ENCODE assay signal across 2 cellular contexts in the genomic region with DNA sequence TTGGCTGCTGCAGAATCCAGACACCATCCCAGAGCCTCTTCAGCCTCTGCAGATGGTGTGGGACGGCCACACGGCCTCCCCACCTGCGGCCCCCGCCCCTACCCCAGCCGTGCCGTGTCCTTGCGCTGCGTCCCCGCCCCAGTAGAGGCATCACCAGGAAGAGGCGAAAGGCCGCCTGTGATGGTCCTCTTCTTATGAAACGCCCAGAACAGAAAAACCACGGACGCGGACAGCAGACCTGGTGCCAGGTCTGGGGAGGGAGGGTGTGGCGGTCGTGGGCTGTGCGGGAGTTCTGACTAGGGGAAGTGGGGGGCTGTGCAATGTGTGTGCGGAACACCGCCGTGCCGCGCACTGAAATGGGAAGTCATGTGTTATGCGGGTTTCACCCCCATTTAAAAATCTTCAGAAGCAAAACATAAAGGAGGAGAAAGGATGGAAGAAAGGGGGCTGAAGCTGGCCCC.
A peak's percentile ranks its signal among the peaks of the same experiment; 100 is the strongest.
TF ChIP-seq lines count a peak whose summit lies in the region.

No MANE protein-coding gene starts in this region.

TF ChIP-seq in K562, 482 proteins besides CTCF, POLR2A, EP300 and RAD21:
- TF ChIP-seq ZBTB33 (CRISPR knock-in tag; IDR thresholded peaks at IDR 0.05) (peak; percentile 87), MEF2A (IDR thresholded peaks at IDR 0.05; ENCODE audit: control insufficient read depth, low read depth, low read length) (no peak)
TF ChIP-seq in K562: peak in this region for 1.

TF ChIP-seq in neural cell, 6 proteins besides CTCF, POLR2A, EP300 and RAD21:
- TF ChIP-seq, protein P1, sequence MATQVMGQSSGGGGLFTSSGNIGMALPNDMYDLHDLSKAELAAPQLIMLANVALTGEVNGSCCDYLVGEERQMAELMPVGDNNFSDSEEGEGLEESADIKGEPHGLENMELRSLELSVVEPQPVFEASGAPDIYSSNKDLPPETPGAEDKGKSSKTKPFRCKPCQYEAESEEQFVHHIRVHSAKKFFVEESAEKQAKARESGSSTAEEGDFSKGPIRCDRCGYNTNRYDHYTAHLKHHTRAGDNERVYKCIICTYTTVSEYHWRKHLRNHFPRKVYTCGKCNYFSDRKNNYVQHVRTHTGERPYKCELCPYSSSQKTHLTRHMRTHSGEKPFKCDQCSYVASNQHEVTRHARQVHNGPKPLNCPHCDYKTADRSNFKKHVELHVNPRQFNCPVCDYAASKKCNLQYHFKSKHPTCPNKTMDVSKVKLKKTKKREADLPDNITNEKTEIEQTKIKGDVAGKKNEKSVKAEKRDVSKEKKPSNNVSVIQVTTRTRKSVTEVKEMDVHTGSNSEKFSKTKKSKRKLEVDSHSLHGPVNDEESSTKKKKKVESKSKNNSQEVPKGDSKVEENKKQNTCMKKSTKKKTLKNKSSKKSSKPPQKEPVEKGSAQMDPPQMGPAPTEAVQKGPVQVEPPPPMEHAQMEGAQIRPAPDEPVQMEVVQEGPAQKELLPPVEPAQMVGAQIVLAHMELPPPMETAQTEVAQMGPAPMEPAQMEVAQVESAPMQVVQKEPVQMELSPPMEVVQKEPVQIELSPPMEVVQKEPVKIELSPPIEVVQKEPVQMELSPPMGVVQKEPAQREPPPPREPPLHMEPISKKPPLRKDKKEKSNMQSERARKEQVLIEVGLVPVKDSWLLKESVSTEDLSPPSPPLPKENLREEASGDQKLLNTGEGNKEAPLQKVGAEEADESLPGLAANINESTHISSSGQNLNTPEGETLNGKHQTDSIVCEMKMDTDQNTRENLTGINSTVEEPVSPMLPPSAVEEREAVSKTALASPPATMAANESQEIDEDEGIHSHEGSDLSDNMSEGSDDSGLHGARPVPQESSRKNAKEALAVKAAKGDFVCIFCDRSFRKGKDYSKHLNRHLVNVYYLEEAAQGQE (IDR thresholded peaks at IDR 0.05; ENCODE audit: borderline replicate concordance), result no peak
- TF ChIP-seq MXI1 (conservative IDR thresholded peaks at IDR 0.05; ENCODE audit: poor library complexity, severe bottlenecking) (no peak), EZH2 (IDR thresholded peaks at IDR 0.05; ENCODE audit: borderline replicate concordance, insufficient read depth, low read length, poor library complexity, severe bottlenecking) (no peak), POLR2AphosphoS5 (IDR thresholded peaks at IDR 0.05) (no peak), TAF1 (IDR thresholded peaks at IDR 0.05; ENCODE audit: low read depth) (no peak), SMC3 (conservative IDR thresholded peaks at IDR 0.05; ENCODE audit: poor library complexity) (no peak)
